Comparison of ENCODE assay signal across 14 cellular contexts in genomic region chr9:128101231-128101641, GRCh38. TPM values are rescaled to one million over a fixed set of nuclear protein-coding genes. Genes with fewer than 3 reads are reported as not detected.
DNase-seq lines count a peak whose midpoint lies in the region; ATAC-seq and TF ChIP-seq lines count a peak whose summit lies in the region.
"Had no signal": no experiment of that assay in that cellular context is flagged by ENCODE, and none has a peak within 500 bp of the region (broad histone marks: within the 10 kb centered on the region; RNA-seq: fewer than 3 reads in every experiment).

No MANE protein-coding gene starts in this region.

- no peaks in the 10 kb centered on the region for H3K27me3 Mint-ChIP-seq in activated T-cell treated with anti-CD3 and anti-CD28 coated beads, Interleukin-2, amount 50 U/mL, for 24 hours
- H3K27me3 Mint-ChIP-seq in naive thymus-derived CD8-positive, alpha-beta T cell: no peaks in the 10 kb centered on the region
- no peaks in the 10 kb centered on the region for H3K27me3 Mint-ChIP-seq in CD8-positive, alpha-beta memory T cell
- H3K27me3 Mint-ChIP-seq: progenitor cell of endocrine pancreas had no signal

- H3K4me3 Mint-ChIP-seq in activated T-cell treated with anti-CD3 and anti-CD28 coated beads, Interleukin-2, amount 50 U/mL, for 24 hours: no peak overlapping the region
- H3K4me3 Mint-ChIP-seq in naive thymus-derived CD8-positive, alpha-beta T cell: peak overlapping the region in 4 of 10 donors; percentile 22 to 56 (median 28)
- peak overlapping the region in 1 of 7 donors; percentile 44 for H3K4me3 Mint-ChIP-seq in CD8-positive, alpha-beta memory T cell

- intact Hi-C loops in esophagus squamous epithelium (cut with DNase I): loop anchor here (10.0 kb wide), 1 partner anchor 156 kb away; no protein-coding TSS in a partner anchor

- peaks cover 29 to 81% (median 38%) of the 10 kb centered on the region in 3 donors for H3K4me1 ChIP-seq in esophagus squamous epithelium
- H3K4me1 ChIP-seq in upper lobe of left lung: peaks cover 53 to 83% (median 72%) of the 10 kb centered on the region in 4 donors
- H3K4me1 ChIP-seq in CD8-positive, alpha-beta memory T cell (ENCODE audit: insufficient read depth, low read length): peaks cover 58% of the 10 kb centered on the region

- CTCF ChIA-PET in CD8-positive, alpha-beta memory T cell (lab: Charles Lee): interaction anchor here (1.1 kb wide), 1 partner anchor 18 kb away, joined by 3 read pairs; no protein-coding TSS in a partner anchor

- WGBS in esophagus squamous epithelium, 2 donors: 90% methylated on average over 11 of the region's 12 CpGs
- WGBS in upper lobe of left lung, 2 donors: 76 to 84% methylated on average over 12 of the region's 12 CpGs

- H3K4me3 ChIP-seq in esophagus squamous epithelium (no peak overlapping the region), upper lobe of left lung (peak overlapping the region in 1 of 4 donors; percentile 56)
- no peak overlapping the region for H3K4me3 ChIP-seq in CD8-positive, alpha-beta memory T cell (ENCODE audit: low read length)

- H3K9me3 Mint-ChIP-seq in activated T-cell treated with anti-CD3 and anti-CD28 coated beads, Interleukin-2, amount 50 U/mL, for 24 hours: no peaks in the 10 kb centered on the region
- H3K9me3 Mint-ChIP-seq in naive thymus-derived CD8-positive, alpha-beta T cell: no peaks in the 10 kb centered on the region
- H3K9me3 Mint-ChIP-seq in CD8-positive, alpha-beta memory T cell: no peaks in the 10 kb centered on the region

- H3K27me3 ChIP-seq in esophagus squamous epithelium: no peaks in the 10 kb centered on the region
- no peaks in the 10 kb centered on the region for H3K27me3 ChIP-seq in upper lobe of left lung
- no peaks in the 10 kb centered on the region for H3K27me3 ChIP-seq in CD8-positive, alpha-beta memory T cell (ENCODE audit: insufficient read depth, low read length, poor library complexity, severe bottlenecking)

- POLR2A ChIA-PET in naive thymus-derived CD8-positive, alpha-beta T cell (lab: Charles Lee): interaction anchor here (2.0 to 4.7 kb wide), 3 partner anchors 34 to 39 kb away, joined by 6 to 23 read pairs (median 7); partner anchors contain the start of genes NAIF1 and SLC25A25
- POLR2A ChIA-PET in CD8-positive, alpha-beta memory T cell (lab: Charles Lee): interaction anchor here (0.6 kb wide), 1 partner anchor 9 kb away, joined by 3 read pairs; no protein-coding TSS in a partner anchor

- H3K36me3 ChIP-seq in esophagus squamous epithelium (peaks cover 16 to 59% (median 47%) of the 10 kb centered on the region in 3 donors), upper lobe of left lung (peaks cover 11 to 57% (median 49%) of the 10 kb centered on the region in 4 donors)
- H3K36me3 ChIP-seq in CD8-positive, alpha-beta memory T cell (ENCODE audit: insufficient read depth, low read length): peaks cover 39% of the 10 kb centered on the region

- no peak for TF ChIP-seq CTCF in esophagus squamous epithelium (IDR thresholded peaks at IDR 0.05)
- no peak for TF ChIP-seq CTCF in upper lobe of left lung (IDR thresholded peaks at IDR 0.05)

- peaks cover 65% of the 10 kb centered on the region for H3K36me3 Mint-ChIP-seq in activated T-cell treated with anti-CD3 and anti-CD28 coated beads, Interleukin-2, amount 50 U/mL, for 24 hours (ENCODE audit: low read depth)
- H3K36me3 Mint-ChIP-seq in naive thymus-derived CD8-positive, alpha-beta T cell: peaks cover 0 to 52% (median 13%) of the 10 kb centered on the region in 3 donors
- peaks cover 3 to 69% (median 10%) of the 10 kb centered on the region in 3 donors for H3K36me3 Mint-ChIP-seq in CD8-positive, alpha-beta memory T cell

- H3K9me3 ChIP-seq in esophagus squamous epithelium: no peaks in the 10 kb centered on the region
- no peaks in the 10 kb centered on the region for H3K9me3 ChIP-seq in upper lobe of left lung
- no peaks in the 10 kb centered on the region for H3K9me3 ChIP-seq in CD8-positive, alpha-beta memory T cell (ENCODE audit: low read length)

- peak overlapping the region; percentile 64 for H3K27ac Mint-ChIP-seq in activated T-cell treated with anti-CD3 and anti-CD28 coated beads, Interleukin-2, amount 50 U/mL, for 24 hours
- H3K27ac Mint-ChIP-seq in naive thymus-derived CD8-positive, alpha-beta T cell: peak overlapping the region in 7 of 10 donors; percentile 3 to 82 (median 60)
- H3K27ac Mint-ChIP-seq in CD8-positive, alpha-beta memory T cell: peak overlapping the region in 2 of 8 donors; percentile 51 to 72

- H3K4me1 Mint-ChIP-seq in activated T-cell treated with anti-CD3 and anti-CD28 coated beads, Interleukin-2, amount 50 U/mL, for 24 hours (ENCODE audit: low read depth): peaks cover 69% of the 10 kb centered on the region
- peaks cover 21 to 81% (median 61%) of the 10 kb centered on the region in 4 donors for H3K4me1 Mint-ChIP-seq in naive thymus-derived CD8-positive, alpha-beta T cell
- H3K4me1 Mint-ChIP-seq in CD8-positive, alpha-beta memory T cell: peaks cover 38 to 69% (median 45%) of the 10 kb centered on the region in 3 donors

- no peak for TF ChIP-seq EP300 in upper lobe of left lung (IDR thresholded peaks at IDR 0.05)

- peak overlapping the region in 3 of 4 donors; percentile 92 to 96 (median 92) for H3K27ac ChIP-seq in esophagus squamous epithelium
- peak overlapping the region; percentile 56 to 95 (median 92) for H3K27ac ChIP-seq in upper lobe of left lung
- no peak overlapping the region for H3K27ac ChIP-seq in CD8-positive, alpha-beta memory T cell (ENCODE audit: low read depth, low read length)

- no peak for TF ChIP-seq POLR2A in esophagus squamous epithelium (IDR thresholded peaks at IDR 0.05)
- TF ChIP-seq POLR2A in upper lobe of left lung (IDR thresholded peaks at IDR 0.05): no peak

- ATAC-seq in naive thymus-derived CD8-positive, alpha-beta T cell: no peak
- no peak for ATAC-seq in upper lobe of left lung (ENCODE audit: low FRiP score in 2 of 2)
- no peak for ATAC-seq in GM19452 (IDR thresholded peaks at IDR 0.05; ENCODE audit: unreplicated experiment)

- DNase-seq in activated T-cell treated with anti-CD3 and anti-CD28 coated beads, Interleukin-2, amount 50 U/mL, for 24 hours: no peak
- no peak for DNase-seq in activated T-cell treated with anti-CD3 and anti-CD28 coated beads, Interleukin-2, amount 50 U/mL, for 1 hour
- DNase-seq in esophagus squamous epithelium (lab: John Stamatoyannopoulos, UW) (no peak), upper lobe of left lung (no peak)
- no peak for DNase-seq in naive thymus-derived CD8-positive, alpha-beta T cell
- no peak for DNase-seq in CD8-positive, alpha-beta memory T cell
- no peak for DNase-seq in activated naive CD4-positive, alpha-beta T cell (lab: John Stamatoyannopoulos, UW)
- DNase-seq: 8988T; activated CD4-positive, CD25-positive, alpha-beta regulatory T cell; activated T-cell treated with anti-CD3 and anti-CD28 coated beads, Interleukin-2, amount 50 U/mL, for 48 hours; mesendoderm had no signal

RNA-seq across cellular contexts. Expression of gene PTGES2, which starts 26.3 kb away (rescaled TPM):
- total RNA-seq in esophagus squamous epithelium: 100 to 1,000 TPM in 1 of 4 donors, 10 to 100 TPM in 3; 54.2 to 118 (median 83.0) TPM
- total RNA-seq in naive thymus-derived CD8-positive, alpha-beta T cell: 10 to 100 TPM; 69.2 to 75.6 TPM
- 10 to 100 TPM; 28.9 to 49.8 (median 33.3) TPM for polyA plus RNA-seq in naive thymus-derived CD8-positive, alpha-beta T cell
- 100 to 1,000 TPM in 1 of 6 donors, 10 to 100 TPM in 5; 45.9 to 116 (median 61.1) TPM for total RNA-seq in upper lobe of left lung
- total RNA-seq in CD8-positive, alpha-beta memory T cell: 10 to 100 TPM; 67.0 to 68.3 TPM
- 51.7 TPM for polyA plus RNA-seq in CD8-positive, alpha-beta memory T cell

RNA-seq across cellular contexts. Expression of gene SLC25A25, which starts 33.2 kb away (rescaled TPM):
- total RNA-seq in esophagus squamous epithelium (10 to 100 TPM; 15.8 to 37.9 (median 24.1) TPM), upper lobe of left lung (10 to 100 TPM; 23.6 to 40.2 (median 33.7) TPM)
- 10 to 100 TPM; 18.6 to 18.9 TPM for total RNA-seq in naive thymus-derived CD8-positive, alpha-beta T cell
- polyA plus RNA-seq in naive thymus-derived CD8-positive, alpha-beta T cell: 10 to 100 TPM; 12.1 to 17.8 (median 13.8) TPM
- total RNA-seq in CD8-positive, alpha-beta memory T cell: 10 to 100 TPM; 17.7 to 17.8 TPM
- 19.8 TPM for polyA plus RNA-seq in CD8-positive, alpha-beta memory T cell

RNA-seq across cellular contexts. Expression of gene NAIF1, which starts 34.1 kb away (rescaled TPM):
- total RNA-seq in esophagus squamous epithelium (1 to 10 TPM; 6.3 to 8.8 (median 7.8) TPM), upper lobe of left lung (10 to 100 TPM in 5 of 6 donors, 1 to 10 TPM in 1; 8.0 to 37.7 (median 13.0) TPM)
- 10 to 100 TPM; 14.3 to 18.3 TPM for total RNA-seq in naive thymus-derived CD8-positive, alpha-beta T cell
- polyA plus RNA-seq in naive thymus-derived CD8-positive, alpha-beta T cell: 10 to 100 TPM; 10.1 to 13.3 (median 11.3) TPM
- 10 to 100 TPM; 13.1 to 14.0 TPM for total RNA-seq in CD8-positive, alpha-beta memory T cell
- 13.5 TPM for polyA plus RNA-seq in CD8-positive, alpha-beta memory T cell

RNA-seq across cellular contexts. Expression of gene LCN2, which starts 48.0 kb away (rescaled TPM):
- total RNA-seq in esophagus squamous epithelium (100 to 1,000 TPM in 3 of 4 donors, 10 to 100 TPM in 1; 36.2 to 931 (median 809) TPM), upper lobe of left lung (100 to 1,000 TPM in 2 of 6 donors, 10 to 100 TPM in 3, 1 to 10 TPM in 1; 9.0 to 193 (median 38.2) TPM)
- total RNA-seq in naive thymus-derived CD8-positive, alpha-beta T cell: not detected
- polyA plus RNA-seq in naive thymus-derived CD8-positive, alpha-beta T cell: not detected
- not detected for total RNA-seq in CD8-positive, alpha-beta memory T cell
- not detected for polyA plus RNA-seq in CD8-positive, alpha-beta memory T cell
- total RNA-seq: OCI-LY7, progenitor cell of endocrine pancreas had no signal

RNA-seq across cellular contexts. Expression of gene BBLN, which starts 58.8 kb away (rescaled TPM):
- total RNA-seq in esophagus squamous epithelium: 100 to 1,000 TPM; 124 to 214 (median 162) TPM
- total RNA-seq in naive thymus-derived CD8-positive, alpha-beta T cell: 10 to 100 TPM; 47.7 to 48.2 TPM
- 100 to 1,000 TPM; 116 to 122 (median 121) TPM for polyA plus RNA-seq in naive thymus-derived CD8-positive, alpha-beta T cell
- total RNA-seq in upper lobe of left lung: 100 to 1,000 TPM in 3 of 6 donors, 10 to 100 TPM in 3; 62.4 to 204 (median 102) TPM
- 10 to 100 TPM; 75.5 to 78.4 TPM for total RNA-seq in CD8-positive, alpha-beta memory T cell
- polyA plus RNA-seq in CD8-positive, alpha-beta memory T cell: 137 TPM
